In the genomic region with DNA sequence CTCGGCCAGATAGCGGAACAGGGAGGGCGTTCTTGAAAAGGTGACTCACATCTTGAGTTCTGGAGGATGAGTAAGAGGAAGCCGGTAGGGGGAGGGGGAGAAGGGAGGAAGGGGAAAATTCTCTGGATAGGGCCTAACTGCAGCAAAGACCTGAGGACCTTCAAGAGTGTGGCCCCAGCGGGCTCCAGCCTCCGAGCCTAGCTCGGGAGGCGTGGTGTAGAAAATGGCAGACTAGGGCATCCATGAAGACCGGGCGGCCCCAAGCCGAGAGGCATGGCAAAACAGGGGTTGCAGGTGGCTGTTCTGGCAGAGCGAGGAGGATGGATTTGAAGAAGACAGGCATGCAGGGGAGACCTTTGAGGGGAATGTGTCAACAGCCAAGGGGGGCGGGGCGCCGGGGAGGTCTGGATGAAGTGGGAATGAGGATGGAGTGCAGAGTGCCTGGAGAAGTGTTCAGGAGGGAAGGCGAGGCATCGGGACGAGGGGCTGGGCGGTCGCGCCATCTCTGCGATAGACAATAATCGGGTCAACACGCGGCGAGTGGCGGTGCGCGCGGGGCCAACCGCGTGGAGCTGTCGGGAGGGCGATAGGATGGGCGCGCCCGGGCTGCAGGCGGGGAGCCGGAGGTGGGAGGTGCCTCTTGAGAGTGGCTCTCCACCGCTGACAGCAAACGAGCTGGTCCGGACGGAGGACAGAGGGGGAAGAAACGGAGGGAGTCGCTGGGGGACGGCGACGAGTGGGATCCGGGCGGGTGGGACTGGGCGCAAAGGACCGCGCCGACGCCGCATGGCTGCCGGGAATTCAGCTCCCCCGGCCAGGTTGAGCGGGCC, we compare ENCODE assay signal across 8 cellular contexts. TPM values are rescaled to one million over a fixed set of nuclear protein-coding genes. Genes with fewer than 3 reads are reported as not detected.
DNase-seq lines count a peak whose midpoint lies in the region; ATAC-seq and TF ChIP-seq lines count a peak whose summit lies in the region.

No MANE protein-coding gene starts in this region.

- H3K4me3 Mint-ChIP-seq in GM23338 (peak overlapping the region; percentile 77), nephron progenitor cell (peak overlapping the region; percentile 81)

- H3K4me2 ChIP-seq in GM23338, result peak overlapping the region; percentile 98
- peak overlapping the region; percentile 51 for H3K4me2 ChIP-seq in OCI-LY3 (ENCODE audit: low read length)
- H3K4me2 ChIP-seq in fibroblast of lung (ENCODE audit: extremely low read depth, insufficient read depth, low read length), result peak overlapping the region; percentile 76

- H3K27ac ChIP-seq in GM23338 (ENCODE audit: low read depth), result no peak overlapping the region
- 0 out of 2 replicates have a peak overlapping the region, but pooled peaks have one; percentile 17 for H3K27ac ChIP-seq in OCI-LY3 (ENCODE audit: low read length)
- H3K27ac ChIP-seq in fibroblast of lung (ENCODE audit: insufficient read depth, low read length), result peak overlapping the region; percentile 80
- H3K27ac ChIP-seq in suprapubic skin, result peak overlapping the region; percentile 77

- 11% methylated on average over 34 of the region's 59 CpGs for WGBS in suprapubic skin

- H3K27ac Mint-ChIP-seq in GM23338 (no peak overlapping the region), nephron progenitor cell (no peak overlapping the region)

- TF ChIP-seq POLR2A in suprapubic skin (IDR thresholded peaks at IDR 0.05), result no peak

- H3K4me1 ChIP-seq in GM23338 (ENCODE audit: insufficient read depth), result peaks cover 36% of the 10 kb centered on the region
- peaks cover 34% of the 10 kb centered on the region for H3K4me1 ChIP-seq in OCI-LY3 (ENCODE audit: low read length)
- peaks cover 13% of the 10 kb centered on the region for H3K4me1 ChIP-seq in fibroblast of lung (ENCODE audit: control insufficient read depth, extremely low read depth, insufficient read depth, low read length)
- peaks cover 32% of the 10 kb centered on the region for H3K4me1 ChIP-seq in suprapubic skin

- no peaks in the 10 kb centered on the region for H4K20me1 ChIP-seq in GM23338 (replicated peaks; ENCODE audit: insufficient read depth)
- H4K20me1 ChIP-seq in OCI-LY3 (ENCODE audit: insufficient read depth, low read length), result no peaks in the 10 kb centered on the region
- H4K20me1 ChIP-seq in fibroblast of lung (ENCODE audit: control insufficient read depth, extremely low read depth, insufficient read depth, low read length), result no peaks in the 10 kb centered on the region

- peaks cover 32% of the 10 kb centered on the region for H3K27me3 ChIP-seq in GM23338 (ENCODE audit: insufficient read depth)
- H3K27me3 ChIP-seq in OCI-LY3 (ENCODE audit: low read depth, low read length), result 0 out of 2 replicates have a peak, but pooled peaks cover 5% of the 10 kb centered on the region
- H3K27me3 ChIP-seq in fibroblast of lung (ENCODE audit: control insufficient read depth, insufficient read depth, low read length), result no peaks in the 10 kb centered on the region
- no peaks in the 10 kb centered on the region for H3K27me3 ChIP-seq in suprapubic skin

- H3K9me2 ChIP-seq in GM23338 (ENCODE audit: insufficient read depth), result peaks cover 10% of the 10 kb centered on the region; the same call in 1 of the 2 replicates

- H2AFZ ChIP-seq in GM23338, result peak overlapping the region; percentile 98
- no peak overlapping the region for H2AFZ ChIP-seq in OCI-LY3 (ENCODE audit: low read depth, low read length)
- H2AFZ ChIP-seq in fibroblast of lung (ENCODE audit: low read length), result peak overlapping the region; percentile 46

- peak; percentile 33 for ATAC-seq in GM23338
- ATAC-seq in GM18909 (IDR thresholded peaks at IDR 0.05; ENCODE audit: poor library complexity, unreplicated experiment), result no peak

- H3K4me1 Mint-ChIP-seq in GM23338 (peaks cover 39% of the 10 kb centered on the region), nephron progenitor cell (peaks cover 52% of the 10 kb centered on the region)

- H3K4me3 ChIP-seq in GM23338 (peak overlapping the region; percentile 81), OCI-LY3 (ENCODE audit: low read length) (peak overlapping the region; percentile 44), fibroblast of lung (replicated peaks in 1 of 4; ENCODE audit: control extremely low read depth in 1 of 4, insufficient read depth in 1 of 4, low read depth in 3 of 4, low read length in 4 of 4) (peak overlapping the region; percentile 27 to 61 (median 48)), suprapubic skin (peak overlapping the region; percentile 59)

- H3F3A ChIP-seq in GM23338 (replicated peaks; ENCODE audit: low read depth), result peaks cover 20% of the 10 kb centered on the region

- no peak for TF ChIP-seq EP300 in suprapubic skin (IDR thresholded peaks at IDR 0.05)

- H3K9me3 Mint-ChIP-seq in GM23338, result peaks cover 9% of the 10 kb centered on the region; the same call in 1 of the 3 replicates
- H3K9me3 Mint-ChIP-seq in nephron progenitor cell, result peaks cover 16% of the 10 kb centered on the region

- DNase-seq in GM23338 (ENCODE audit: low spot score) (peak; percentile 72), fibroblast of lung (ENCODE audit: low read depth in 2 of 2) (peak; percentile 87 to 91), nephron progenitor cell (peak; percentile 70), suprapubic skin (ENCODE audit: low spot score in 2 of 2) (peak; percentile 84 to 85), NCI-H524 treated with DMSO at 0.1 percent for 48 hours (lab: John Stamatoyannopoulos, UW) (no peak)
- DNase-seq in activated T-cell treated with anti-CD3 and anti-CD28 coated beads, Interleukin-2, amount 50 U/mL, for 48 hours, result peak; percentile 74 to 80

- H3K9ac ChIP-seq in OCI-LY3 (ENCODE audit: low read length), result no peak overlapping the region
- peak overlapping the region; percentile 70 for H3K9ac ChIP-seq in fibroblast of lung (ENCODE audit: insufficient read depth, low read length)

- H3K27me3 Mint-ChIP-seq in GM23338 (ENCODE audit: insufficient read depth, low read depth, poor library complexity) (peaks cover 23% of the 10 kb centered on the region), nephron progenitor cell (ENCODE audit: low read depth, poor library complexity) (peaks cover 33% of the 10 kb centered on the region)

- H3K36me3 ChIP-seq in GM23338 (ENCODE audit: insufficient read depth), result no peaks in the 10 kb centered on the region
- H3K36me3 ChIP-seq in OCI-LY3 (replicated peaks; ENCODE audit: low read depth, low read length), result no peaks in the 10 kb centered on the region
- H3K36me3 ChIP-seq in fibroblast of lung (ENCODE audit: control insufficient read depth, insufficient read depth, low read length), result no peaks in the 10 kb centered on the region
- no peaks in the 10 kb centered on the region for H3K36me3 ChIP-seq in suprapubic skin

- H3K79me2 ChIP-seq in GM23338 (replicated peaks; ENCODE audit: insufficient read depth) (no peaks in the 10 kb centered on the region), OCI-LY3 (ENCODE audit: low read length) (no peaks in the 10 kb centered on the region), fibroblast of lung (ENCODE audit: control insufficient read depth, insufficient read depth, low read length) (peaks cover 2% of the 10 kb centered on the region)

- H3K9me3 ChIP-seq in OCI-LY3 (ENCODE audit: insufficient read depth, low read length), result 0 out of 2 replicates have a peak, but pooled peaks cover 3% of the 10 kb centered on the region
- no peaks in the 10 kb centered on the region for H3K9me3 ChIP-seq in fibroblast of lung (ENCODE audit: control insufficient read depth, insufficient read depth, low read depth, low read length)
- no peaks in the 10 kb centered on the region for H3K9me3 ChIP-seq in suprapubic skin

- H3K36me3 Mint-ChIP-seq in GM23338 (ENCODE audit: low read depth) (peaks cover 4% of the 10 kb centered on the region), nephron progenitor cell (ENCODE audit: low read depth) (no peaks in the 10 kb centered on the region)

- no peak for TF ChIP-seq CTCF in GM23338 (conservative IDR thresholded peaks at IDR 0.05; ENCODE audit: low read depth in 2 of 2)
- no peak for TF ChIP-seq CTCF in OCI-LY3 (IDR thresholded peaks at IDR 0.05; ENCODE audit: low read depth, low read length)
- no peak for TF ChIP-seq CTCF in fibroblast of lung (conservative IDR thresholded peaks at IDR 0.05 in 1 of 2, IDR thresholded peaks at IDR 0.05 in 1 of 2; ENCODE audit: low read depth in 1 of 2, low read length in 2 of 2)
- TF ChIP-seq CTCF in nephron progenitor cell (IDR thresholded peaks at IDR 0.05), result no peak
- TF ChIP-seq CTCF in suprapubic skin (IDR thresholded peaks at IDR 0.05), result no peak

TF ChIP-seq in GM23338, 12 proteins besides CTCF, POLR2A, EP300 and RAD21 (continues in another document):
- TF ChIP-seq POLR2AphosphoS5 (IDR thresholded peaks at IDR 0.05; ENCODE audit: low read depth), result no peak
- TF ChIP-seq REST (IDR thresholded peaks at IDR 0.05; ENCODE audit: unreplicated experiment), result no peak
- no peak for TF ChIP-seq STAT1 (IDR thresholded peaks at IDR 0.05; ENCODE audit: unreplicated experiment)

RNA-seq across cellular contexts. Expression of gene CREB3L1, which starts 40.0 kb away (rescaled TPM):
- 4.5 and 8.5 TPM in 2 replicates for total RNA-seq in GM23338 (2014; rRNA removed; shearing (Covaris generic))
- 10.3 and 10.4 TPM in 2 replicates for polyA plus RNA-seq in GM23338 (2016; fragmentation: Nextera tagmentation; extraction: Ambion mirVana)
- 14.4 and 28.4 TPM in 2 replicates for total RNA-seq in fibroblast of lung
- polyA plus RNA-seq in fibroblast of lung, result 18.8 and 31.2 TPM in 2 replicates
- 112 and 132 TPM in 2 replicates for polyA plus RNA-seq in fibroblast of lung (2012)
- 267 and 318 TPM in 2 replicates for polyA minus RNA-seq in fibroblast of lung (ENCODE audit: low replicate concordance)
- 1 to 10 TPM in 2 of 4 donors, under 1 TPM in 2; 0.79 to 2.3 (median 1.5) TPM for total RNA-seq in suprapubic skin
